20 cellular contexts compared by ENCODE assay signal in the genomic region with DNA sequence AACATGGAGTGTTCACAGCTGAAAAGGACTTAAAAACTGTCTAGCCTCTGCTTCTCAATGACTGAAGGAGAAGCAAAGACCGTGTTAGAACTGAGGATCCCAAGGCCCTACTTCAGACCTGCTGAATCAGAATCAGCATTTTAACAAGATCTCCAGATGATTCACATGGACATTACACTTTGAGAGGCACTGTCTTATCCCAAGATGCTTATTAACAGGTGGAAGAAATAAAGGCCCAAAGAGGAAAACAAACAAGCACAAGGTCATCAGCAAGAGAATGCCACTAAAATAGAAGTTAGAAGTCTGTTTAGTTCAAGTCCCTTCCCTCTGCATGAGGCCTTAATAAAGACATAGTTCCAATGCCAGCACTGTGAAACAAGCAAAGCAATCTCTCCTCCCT.
A peak's percentile ranks its signal among the peaks of the same experiment; 100 is the strongest.
DNase-seq lines count a peak whose midpoint lies in the region; ATAC-seq and TF ChIP-seq lines count a peak whose summit lies in the region.
"Had no signal": no experiment of that assay in that cellular context is flagged by ENCODE, and none has a peak within 500 bp of the region (broad histone marks: within the 10 kb centered on the region; RNA-seq: fewer than 3 reads in every experiment).

No MANE protein-coding gene starts in this region.

- peak overlapping the region; percentile 43 for H3K27ac Mint-ChIP-seq in activated T-cell treated with anti-CD3 and anti-CD28 coated beads, Interleukin-2, amount 50 U/mL, for 72 hours
- H3K27ac Mint-ChIP-seq in stimulated activated memory B cell treated with anti-CD40 and anti-IgM and Interleukin-4, amounts not matched to agents 10 μg/mL and 1 μg/mL and 100 μg/mL, for 72 hours = peak overlapping the region; percentile 51

- H3K4me2 ChIP-seq in OCI-LY3 (ENCODE audit: low read length) = peak overlapping the region; percentile 93

- no peak for DNase-seq in activated T-cell treated with anti-CD3 and anti-CD28 coated beads, Interleukin-2, amount 50 U/mL, for 72 hours
- DNase-seq in activated T-cell treated with anti-CD3 and anti-CD28 coated beads, Interleukin-2, amount 50 U/mL, for 48 hours = no peak
- DNase-seq in myocyte (ENCODE audit: low read depth) = peak; percentile 59
- no peak for DNase-seq in activated effector memory CD4-positive, alpha-beta T cell treated with anti-CD3 and anti-CD28 coated beads, Interleukin-2, amount 50 U/mL, for 16 hours
- no peak for DNase-seq in cerebellum (ENCODE audit: low spot score)
- no peak for DNase-seq in HT-29 (ENCODE audit: low spot score)
- DNase-seq: 8988T, DMS79 treated with DMSO at 0.1 percent for 48 hours, HCEC 1CT, KG1, MG63, NCI-H1092, NCI-H146, NCI-H2081, NCI-H510A, NCI-H82 had no signal

- H3K27ac ChIP-seq in OCI-LY3 (ENCODE audit: low read length) = no peak overlapping the region

- H3K36me3 ChIP-seq in OCI-LY3 (replicated peaks; ENCODE audit: low read depth, low read length) = no peaks in the 10 kb centered on the region
- H3K36me3 ChIP-seq: MG63 had no signal

- no peaks in the 10 kb centered on the region for H3K9me3 Mint-ChIP-seq in activated T-cell treated with anti-CD3 and anti-CD28 coated beads, Interleukin-2, amount 50 U/mL, for 72 hours
- no peaks in the 10 kb centered on the region for H3K9me3 Mint-ChIP-seq in stimulated activated memory B cell treated with anti-CD40 and anti-IgM and Interleukin-4, amounts not matched to agents 10 μg/mL and 1 μg/mL and 100 μg/mL, for 72 hours

- no peak for TF ChIP-seq CTCF in OCI-LY3 (IDR thresholded peaks at IDR 0.05; ENCODE audit: low read depth, low read length)

- H3K27me3 ChIP-seq in OCI-LY3 (ENCODE audit: low read depth, low read length) = peaks cover 64% of the 10 kb centered on the region
- H3K27me3 ChIP-seq: MG63 had no signal

- no peak for ATAC-seq in activated T-cell treated with anti-CD3 and anti-CD28 coated beads, Interleukin-2, amount 50 U/mL, for 72 hours (replicated peaks in 1 of 2)
- no peak for ATAC-seq in stimulated activated memory B cell treated with anti-CD40 and anti-IgM and Interleukin-4, amounts not matched to agents 10 μg/mL and 1 μg/mL and 100 μg/mL, for 72 hours
- ATAC-seq: Panc1 had no signal

- peak overlapping the region in 1 of 2 donors; percentile 7 for H3K4me3 Mint-ChIP-seq in activated T-cell treated with anti-CD3 and anti-CD28 coated beads, Interleukin-2, amount 50 U/mL, for 72 hours
- H3K4me3 Mint-ChIP-seq in stimulated activated memory B cell treated with anti-CD40 and anti-IgM and Interleukin-4, amounts not matched to agents 10 μg/mL and 1 μg/mL and 100 μg/mL, for 72 hours = no peak overlapping the region

- H3K36me3 Mint-ChIP-seq in activated T-cell treated with anti-CD3 and anti-CD28 coated beads, Interleukin-2, amount 50 U/mL, for 72 hours (ENCODE audit: insufficient read depth in 2 of 2) = no peaks in the 10 kb centered on the region
- H3K36me3 Mint-ChIP-seq in stimulated activated memory B cell treated with anti-CD40 and anti-IgM and Interleukin-4, amounts not matched to agents 10 μg/mL and 1 μg/mL and 100 μg/mL, for 72 hours = no peaks in the 10 kb centered on the region

- no peak overlapping the region for H3K4me3 ChIP-seq in OCI-LY3 (ENCODE audit: low read length)
- H3K4me3 ChIP-seq: GM12878, MG63 had no signal

- H3K9me3 ChIP-seq in OCI-LY3 (ENCODE audit: insufficient read depth, low read length) = peaks cover 7% of the 10 kb centered on the region; the same call in 1 of the 2 replicates
- H3K9me3 ChIP-seq: MG63 had no signal

- no peaks in the 10 kb centered on the region for H4K20me1 ChIP-seq in OCI-LY3 (ENCODE audit: insufficient read depth, low read length)

- peaks cover 65% of the 10 kb centered on the region for H3K4me1 ChIP-seq in OCI-LY3 (ENCODE audit: low read length)

- peaks cover 27% of the 10 kb centered on the region for H3K4me1 Mint-ChIP-seq in activated T-cell treated with anti-CD3 and anti-CD28 coated beads, Interleukin-2, amount 50 U/mL, for 72 hours (ENCODE audit: low read depth)
- peaks cover 42% of the 10 kb centered on the region for H3K4me1 Mint-ChIP-seq in stimulated activated memory B cell treated with anti-CD40 and anti-IgM and Interleukin-4, amounts not matched to agents 10 μg/mL and 1 μg/mL and 100 μg/mL, for 72 hours

- H2AFZ ChIP-seq in OCI-LY3 (ENCODE audit: low read depth, low read length) = no peak overlapping the region

- no peaks in the 10 kb centered on the region for H3K27me3 Mint-ChIP-seq in activated T-cell treated with anti-CD3 and anti-CD28 coated beads, Interleukin-2, amount 50 U/mL, for 72 hours (ENCODE audit: low read depth)
- H3K27me3 Mint-ChIP-seq in stimulated activated memory B cell treated with anti-CD40 and anti-IgM and Interleukin-4, amounts not matched to agents 10 μg/mL and 1 μg/mL and 100 μg/mL, for 72 hours = peaks cover 50% of the 10 kb centered on the region

- H3K79me2 ChIP-seq in OCI-LY3 (ENCODE audit: low read length) = no peaks in the 10 kb centered on the region

- no peak overlapping the region for H3K9ac ChIP-seq in OCI-LY3 (ENCODE audit: low read length)
